8 cellular contexts compared by ENCODE assay signal in the genomic region with DNA sequence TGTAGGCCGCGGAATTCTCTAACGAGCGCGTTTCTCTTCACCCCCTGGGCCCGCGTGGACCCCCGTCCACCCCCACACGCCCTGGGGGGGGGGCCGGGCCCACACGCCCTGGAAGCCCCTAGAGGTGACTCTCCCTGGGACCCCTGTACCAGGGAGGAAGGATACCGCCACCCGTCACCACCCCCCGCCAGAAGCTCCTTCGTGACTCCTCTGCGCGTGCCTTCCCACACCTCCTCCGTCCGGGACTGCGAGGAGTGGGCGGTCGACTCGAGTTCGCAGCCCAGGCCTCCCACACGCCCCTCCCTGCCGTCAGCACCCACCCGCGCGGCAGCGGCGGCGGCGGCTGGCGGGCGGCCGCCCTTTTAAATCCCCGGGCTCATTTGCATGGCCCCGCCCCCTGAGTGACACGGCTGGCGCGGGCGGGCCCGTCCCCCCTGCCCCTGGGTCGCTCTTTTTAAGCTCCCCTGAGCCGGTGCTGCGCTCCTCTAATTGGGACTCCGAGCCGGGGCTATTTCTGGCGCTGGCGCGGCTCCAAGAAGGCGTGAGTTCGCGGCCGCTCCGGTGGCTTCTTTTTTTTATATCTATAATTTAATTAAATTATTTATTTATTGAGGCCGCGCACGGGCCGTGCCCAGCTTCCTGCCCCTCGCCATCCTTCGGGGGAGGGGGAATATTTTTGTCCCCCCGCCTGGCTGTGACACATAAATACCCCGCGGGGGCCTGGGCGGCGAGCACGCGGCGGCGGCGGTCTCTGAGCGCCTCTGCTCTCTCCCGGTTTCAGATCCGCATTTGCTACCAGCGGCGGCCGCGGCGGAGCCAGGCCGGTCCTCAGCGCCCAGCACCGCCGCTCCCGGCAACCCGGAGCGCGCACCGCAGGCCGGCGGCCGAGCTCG. TPM values are rescaled to one million over a fixed set of nuclear protein-coding genes. Genes with fewer than 3 reads are reported as not detected.
DNase-seq lines count a peak whose midpoint lies in the region; ATAC-seq and TF ChIP-seq lines count a peak whose summit lies in the region.

A gene with protein sequence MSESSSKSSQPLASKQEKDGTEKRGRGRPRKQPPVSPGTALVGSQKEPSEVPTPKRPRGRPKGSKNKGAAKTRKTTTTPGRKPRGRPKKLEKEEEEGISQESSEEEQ (plus strand): TSS at position 451 of the 893 bp plus-strand sequence. CDS start 3,908 bp downstream, outside the sequence.

- intact Hi-C loops in natural killer cell (cut with micrococcal nuclease), result loop anchor here (1.0 to 5.0 kb wide), 3 partner anchors 12 to 156 kb away; partner anchors contain the start of genes NUDT3 and SMIM29

- CTCF ChIA-PET in RWPE1 (lab: Yijun Ruan, JAX), result interaction anchor here (0.6 to 1.4 kb wide), 5 partner anchors 13 to 1835 kb away, joined by 3 to 7 read pairs (median 5); no protein-coding TSS in a partner anchor

- H3K9me3 Mint-ChIP-seq in natural killer cell, result no peaks in the 10 kb centered on the region

- no peak for TF ChIP-seq CTCF in RWPE1 (conservative IDR thresholded peaks at IDR 0.05; ENCODE audit: low read depth)
- TF ChIP-seq CTCF in fibroblast of mammary gland (conservative IDR thresholded peaks at IDR 0.05; ENCODE audit: control insufficient read depth, insufficient read depth, low read depth, low read length), result no peak
- no peak for TF ChIP-seq CTCF in natural killer cell (IDR thresholded peaks at IDR 0.05)

- ATAC-seq in GM21786 (IDR thresholded peaks at IDR 0.05; ENCODE audit: unreplicated experiment) (peak; percentile 63), natural killer cell (peak; percentile 66 to 85 (median 77))

- peak within 1 kb of the TSS; percentile 79 for H3K4me3 ChIP-seq in fibroblast of mammary gland (ENCODE audit: control insufficient read depth, low read depth, low read length)

- POLR2A ChIA-PET in RWPE1 (lab: Yijun Ruan, JAX; ENCODE audit: low non-redundant PET), result interaction anchor here (0.5 to 1.3 kb wide), 7 partner anchors 10 to 188 kb away, joined by 3 to 13 read pairs (median 4); no protein-coding TSS in a partner anchor

- H3K4me3 Mint-ChIP-seq in natural killer cell, result peak within 1 kb of the TSS; percentile 91

- no peaks in the 10 kb centered on the region for H3K36me3 Mint-ChIP-seq in natural killer cell

- peaks cover 20 to 21% of the 10 kb centered on the region in 2 donors for H3K4me1 Mint-ChIP-seq in natural killer cell

- H3K27ac ChIP-seq in RWPE1, result peak within 1 kb of the TSS; percentile 88

- H3K27me3 Mint-ChIP-seq in natural killer cell (ENCODE audit: low read depth in 2 of 2), result no peaks in the 10 kb centered on the region

- peak; percentile 65 for DNase-seq in DMS53 treated with DMSO at 0.1 percent for 48 hours (lab: John Stamatoyannopoulos, UW; ENCODE audit: unreplicated experiment)
- peak; percentile 79 to 87 for DNase-seq in Kasumi-1 (lab: John Stamatoyannopoulos, UW)
- DNase-seq in RWPE1 (ENCODE audit: low spot score), result peak; percentile 85
- peak; percentile 72 to 86 for DNase-seq in activated T-helper 1 cell treated with anti-CD3 and anti-CD28 coated beads, Interleukin-2, amount 50 U/mL, for 16 hours (ENCODE audit: low read depth in 1 of 2, low spot score in 1 of 2)
- peak; percentile 85 for DNase-seq in fibroblast of mammary gland (ENCODE audit: low read depth)
- peak; percentile 89 for DNase-seq in natural killer cell
- peak; percentile 89 for DNase-seq in stimulated activated naive CD4-positive, alpha-beta T cell treated with Interleukin-2 at 50 U/mL for 16 hours (lab: John Stamatoyannopoulos, UW)

- peak within 1 kb of the TSS; percentile 96 to 97 for H3K27ac Mint-ChIP-seq in natural killer cell

RNA-seq across cellular contexts. Expression of the gene that starts here (rescaled TPM):
- 10 to 100 TPM; 63.1 to 84.2 (median 77.3) TPM for total RNA-seq in natural killer cell

Comparison
In these comparisons a context has a peak if more than half of its experiments do, and no peak if none do; other contexts are left out.
1. Peak in every context shown above with its lines: DNase-seq, ATAC-seq, H3K4me3 ChIP-seq and H3K27ac ChIP-seq.